Comparison of ENCODE assay signal across 12 cellular contexts in genomic region chr19:8352134-8352827, GRCh38. TPM values are rescaled to one million over a fixed set of nuclear protein-coding genes. Genes with fewer than 3 reads are reported as not detected.
DNase-seq lines count a peak whose midpoint lies in the region; ATAC-seq and TF ChIP-seq lines count a peak whose summit lies in the region.
"Had no signal": no experiment of that assay in that cellular context is flagged by ENCODE, and none has a peak within 500 bp of the region (broad histone marks: within the 10 kb centered on the region; RNA-seq: fewer than 3 reads in every experiment).

No MANE protein-coding gene starts in this region.

- intact Hi-C loops in left cardiac atrium (cut with DNase I) = loop anchor here (5.0 to 10.0 kb wide), 4 partner anchors 45 to 225 kb away; partner anchors contain the start of genes MYO1F (in 1 of the 2) and PRAM1 (in 1 of the 2)
- intact Hi-C loops in Right ventricle myocardium superior (cut with DNase I) = loop anchor here (5.0 to 10.0 kb wide), 2 partner anchors 155 to 233 kb away; no protein-coding TSS in a partner anchor
- intact Hi-C loops in left lung (cut with DNase I) = loop anchor here in 1 of 2 donors (5.0 kb wide), 1 partner anchor 50 kb away; no protein-coding TSS in a partner anchor
- intact Hi-C loops in tibial artery (cut with DNase I; ENCODE audit: low total_unique reads) = loop anchor here (5.0 kb wide), 1 partner anchor 160 kb away; the partner anchor contains the start of gene ZNF414

- TF ChIP-seq CTCF in brain microvascular endothelial cell (IDR thresholded peaks at IDR 0.05; ENCODE audit: low read depth, low read length, missing control alignments) (no peak), left lung (IDR thresholded peaks at IDR 0.05) (no peak), tibial artery (IDR thresholded peaks at IDR 0.05) (no peak)

- in situ Hi-C loops in brain microvascular endothelial cell (cut with HindIII; ENCODE audit: low pct_ligation_motif_present, low sequenced_read_pairs) = no loop called here

- ATAC-seq in left cardiac atrium (peak; percentile 37 to 58), Right ventricle myocardium superior (ENCODE audit: poor library complexity) (no peak), left lung (peak; percentile 23)

- H3K27me3 ChIP-seq in brain microvascular endothelial cell (replicated peaks) (no peaks in the 10 kb centered on the region), left lung (peaks cover 0 to 10% of the 10 kb centered on the region in 2 donors), tibial artery (no peaks in the 10 kb centered on the region)

- H3K4me3 ChIP-seq in brain microvascular endothelial cell (ENCODE audit: low read depth, low read length) (peak overlapping the region; percentile 35), left lung (no peak overlapping the region), tibial artery (peak overlapping the region; percentile 20 to 38)

- H3K36me3 ChIP-seq in brain microvascular endothelial cell (replicated peaks) (no peaks in the 10 kb centered on the region), left lung (no peaks in the 10 kb centered on the region), tibial artery (no peaks in the 10 kb centered on the region)
- H3K36me3 ChIP-seq: BE2C had no signal

- peak overlapping the region; percentile 29 for H3K27ac ChIP-seq in brain microvascular endothelial cell
- no peak overlapping the region for H3K27ac ChIP-seq in left lung
- peak overlapping the region; percentile 36 to 72 for H3K27ac ChIP-seq in tibial artery

- no peak for DNase-seq in left cardiac atrium
- DNase-seq in Right ventricle myocardium superior = no peak
- peak; percentile 47 for DNase-seq in brain microvascular endothelial cell
- DNase-seq in left lung = no peak
- no peak for DNase-seq in tibial artery
- DNase-seq in DMS153 treated with DMSO at 0.1 percent for 48 hours (lab: John Stamatoyannopoulos, UW; ENCODE audit: unreplicated experiment) = no peak
- no peak for DNase-seq in AG08396 (ENCODE audit: low spot score)
- no peak for DNase-seq in activated gamma-delta T cell treated with Interleukin-2 at 50 U/mL for 16 hours
- DNase-seq: BE2C; central memory CD4-positive, alpha-beta T cell; NCI-H526 treated with DMSO at 0.1 percent for 48 hours had no signal

- peaks cover 6 to 52% of the 10 kb centered on the region in 2 donors for H3K4me1 ChIP-seq in left lung
- H3K4me1 ChIP-seq in tibial artery = peaks cover 0 to 51% (median 22%) of the 10 kb centered on the region in 4 donors
- H3K4me1 ChIP-seq: BE2C had no signal

- no peaks in the 10 kb centered on the region for H3K9me3 ChIP-seq in left lung
- H3K9me3 ChIP-seq in tibial artery = no peaks in the 10 kb centered on the region
- H3K9me3 ChIP-seq: BE2C had no signal

RNA-seq across cellular contexts. Expression of gene KANK3, which starts 9.2 kb away (rescaled TPM):
- total RNA-seq in left cardiac atrium = 10 to 100 TPM; 19.3 to 19.6 TPM
- total RNA-seq in Right ventricle myocardium superior = 21.8 TPM
- 10 to 100 TPM; 14.4 to 29.0 TPM for total RNA-seq in left lung

RNA-seq across cellular contexts. Expression of gene ANGPTL4, which starts 11.7 kb away (rescaled TPM):
- total RNA-seq in left cardiac atrium (10 to 100 TPM; 16.3 to 81.6 TPM), Right ventricle myocardium superior (13.9 TPM), left lung (10 to 100 TPM in 1 of 2 donors, 1 to 10 TPM in 1; 2.5 to 24.8 TPM)
- total RNA-seq: myocyte had no signal

RNA-seq across cellular contexts. Expression of gene RPS28, which starts 31.0 kb away (rescaled TPM):
- 1,000 to 10,000 TPM; 1,064 to 1,153 TPM for total RNA-seq in left cardiac atrium
- 1,119 TPM for total RNA-seq in Right ventricle myocardium superior
- total RNA-seq in left lung = 1,000 to 10,000 TPM; 1,595 to 1,630 TPM

RNA-seq across cellular contexts. Expression of gene NDUFA7, which starts 31.1 kb away (rescaled TPM):
- total RNA-seq in left cardiac atrium (10 to 100 TPM; 65.3 to 83.8 TPM), Right ventricle myocardium superior (127 TPM), left lung (10 to 100 TPM; 38.7 to 40.8 TPM)

RNA-seq across cellular contexts. Expression of gene RAB11B, which starts 37.9 kb away (rescaled TPM):
- total RNA-seq in left cardiac atrium = 100 to 1,000 TPM; 133 to 163 TPM
- total RNA-seq in Right ventricle myocardium superior = 136 TPM
- total RNA-seq in left lung = 100 to 1,000 TPM in 1 of 2 donors, 10 to 100 TPM in 1; 91.6 to 116 TPM

Comparison
In these comparisons a context has a peak if more than half of its experiments do, and no peak if none do; other contexts are left out.
1. H3K27ac ChIP-seq: peak in brain microvascular endothelial cell (single experiment) and tibial artery (2 of 2); none in left lung (0 of 2).
2. H3K4me3 ChIP-seq: peak in brain microvascular endothelial cell (single experiment) and tibial artery (2 of 2); none in left lung (0 of 2).